Comparison of ENCODE assay signal across 13 cellular contexts in genomic region chr15:87527416-87527815, GRCh38.
A peak's percentile ranks its signal among the peaks of the same experiment; 100 is the strongest.
DNase-seq lines count a peak whose midpoint lies in the region; ATAC-seq, FAIRE-seq and TF ChIP-seq lines count a peak whose summit lies in the region.
"Had no signal": no experiment of that assay in that cellular context is flagged by ENCODE, and none has a peak within 500 bp of the region (broad histone marks: within the 10 kb centered on the region; RNA-seq: fewer than 3 reads in every experiment).

No MANE protein-coding gene starts in this region.

- no peak for TF ChIP-seq CTCF in keratinocyte (optimal IDR thresholded peaks at IDR 0.05 in 1 of 3, IDR thresholded peaks at IDR 0.05 in 1 of 3, conservative IDR thresholded peaks at IDR 0.05 in 1 of 3; ENCODE audit: extremely low read depth in 1 of 3, insufficient read depth in 2 of 3, low read length in 3 of 3)
- no peak for TF ChIP-seq CTCF in testis (IDR thresholded peaks at IDR 0.05)

- no peak overlapping the region for H2AFZ ChIP-seq in keratinocyte (ENCODE audit: control insufficient read depth, low read length)

- H3K4me2 ChIP-seq in keratinocyte (ENCODE audit: control insufficient read depth, extremely low read depth, insufficient read depth, low read depth, low read length) = no peak overlapping the region

- no peaks in the 10 kb centered on the region for H3K9me3 Mint-ChIP-seq in effector memory CD8-positive, alpha-beta T cell

- TF ChIP-seq POLR2A in testis (IDR thresholded peaks at IDR 0.05) = no peak

- H3K4me1 Mint-ChIP-seq in effector memory CD8-positive, alpha-beta T cell (ENCODE audit: low read depth in 2 of 2) = no peaks in the 10 kb centered on the region

- dilution Hi-C loops in keratinocyte (cut with MboI; ENCODE audit: extremely low pct_ligation_motif_present, low sequenced_read_pairs) = no loop called here

- H3K9me3 ChIP-seq in keratinocyte (ENCODE audit: control insufficient read depth, low read depth, low read length) (no peaks in the 10 kb centered on the region), testis (no peaks in the 10 kb centered on the region)

- FAIRE-seq in keratinocyte (lab: Jason Lieb, UNC) = peak; percentile 88

- intact Hi-C loops in testis (cut with DNase I; ENCODE audit: low total_unique reads) = no loop called here

- H3K27ac ChIP-seq in keratinocyte (ENCODE audit: control insufficient read depth, insufficient read depth, low read length) (no peak overlapping the region), testis (no peak overlapping the region)

- no peak overlapping the region for H3K4me3 Mint-ChIP-seq in effector memory CD8-positive, alpha-beta T cell
- H3K4me3 Mint-ChIP-seq: activated naive CD8-positive, alpha-beta T cell had no signal

- H3K79me2 ChIP-seq in keratinocyte (ENCODE audit: control insufficient read depth, insufficient read depth, low read length) = no peaks in the 10 kb centered on the region

- no peak overlapping the region for H3K9ac ChIP-seq in keratinocyte (ENCODE audit: control insufficient read depth, extremely low read depth, insufficient read depth, low read length)

- H3K27ac Mint-ChIP-seq in effector memory CD8-positive, alpha-beta T cell = no peak overlapping the region
- H3K27ac Mint-ChIP-seq: activated naive CD8-positive, alpha-beta T cell had no signal

- H3K36me3 ChIP-seq in keratinocyte (ENCODE audit: control insufficient read depth in 2 of 2, extremely low read depth in 1 of 2, insufficient read depth in 2 of 2, low read length in 2 of 2) (no peaks in the 10 kb centered on the region), testis (ENCODE audit: low read depth, missing control alignments) (no peaks in the 10 kb centered on the region)

- 88 to 93% methylated on average over 4 of the region's 4 CpGs for WGBS in testis, 2 donors

- H4K20me1 ChIP-seq in keratinocyte (ENCODE audit: control insufficient read depth, extremely low read depth, insufficient read depth, low read length) = no peaks in the 10 kb centered on the region

- no peaks in the 10 kb centered on the region for H3K9me1 ChIP-seq in keratinocyte (ENCODE audit: control insufficient read depth, extremely low read depth, insufficient read depth, low read length)

- H3K36me3 Mint-ChIP-seq in effector memory CD8-positive, alpha-beta T cell (ENCODE audit: insufficient read depth) = no peaks in the 10 kb centered on the region
- H3K36me3 Mint-ChIP-seq: activated naive CD8-positive, alpha-beta T cell had no signal

- H3K4me3 ChIP-seq in keratinocyte (ENCODE audit: control insufficient read depth in 2 of 3, extremely low read depth in 1 of 3, insufficient read depth in 2 of 3, low read depth in 1 of 3, low read length in 3 of 3) = no peak overlapping the region
- no peak overlapping the region for H3K4me3 ChIP-seq in testis

- DNase-seq in COLO668 (lab: John Stamatoyannopoulos, UW; ENCODE audit: unreplicated experiment) (peak; percentile 45), HT1080 (ENCODE audit: low read depth) (peak; percentile 59), amniotic epithelial cell (ENCODE audit: low read depth) (peak; percentile 31), keratinocyte (ENCODE audit: low read depth, low spot score) (no peak), testis (no peak)
- no peak for DNase-seq in effector memory CD8-positive, alpha-beta T cell
- DNase-seq in activated naive CD4-positive, alpha-beta T cell treated with Interleukin-2 at 50 U/mL for 16 hours = no peak
- DNase-seq: activated CD4-positive, alpha-beta T cell treated with anti-CD3 and anti-CD28 coated beads for 4 hours; NCI-H1092; posterior cingulate gyrus; stimulated activated CD4-positive, alpha-beta T cell treated with anti-CD3 and anti-CD28 coated beads, Interleukin-15, amount 100 ng/mL, for 24 hours had no signal

- H3K4me1 ChIP-seq in keratinocyte (ENCODE audit: control insufficient read depth, extremely low read depth, insufficient read depth, low read length) (no peaks in the 10 kb centered on the region), testis (no peaks in the 10 kb centered on the region)

- no peak for ATAC-seq in effector memory CD8-positive, alpha-beta T cell (replicated peaks)
- no peak for ATAC-seq in GM21423 (IDR thresholded peaks at IDR 0.05; ENCODE audit: unreplicated experiment)

- H3K27me3 ChIP-seq in keratinocyte (ENCODE audit: control insufficient read depth, extremely low read depth, insufficient read depth, low read length) (no peaks in the 10 kb centered on the region), testis (no peaks in the 10 kb centered on the region)

- no peaks in the 10 kb centered on the region for H3K27me3 Mint-ChIP-seq in effector memory CD8-positive, alpha-beta T cell
- H3K27me3 Mint-ChIP-seq: activated naive CD8-positive, alpha-beta T cell had no signal

Comparison
In these comparisons a context has a peak if more than half of its experiments do, and no peak if none do; other contexts are left out.
1. DNase-seq: peak in COLO668 (single experiment), HT1080 (single experiment) and amniotic epithelial cell (single experiment); none in keratinocyte (single experiment), effector memory CD8-positive, alpha-beta T cell (0 of 3), testis (single experiment) and activated naive CD4-positive, alpha-beta T cell treated with Interleukin-2 at 50 U/mL for 16 hours (single experiment).